8 cellular contexts compared by ENCODE assay signal in the genomic region with DNA sequence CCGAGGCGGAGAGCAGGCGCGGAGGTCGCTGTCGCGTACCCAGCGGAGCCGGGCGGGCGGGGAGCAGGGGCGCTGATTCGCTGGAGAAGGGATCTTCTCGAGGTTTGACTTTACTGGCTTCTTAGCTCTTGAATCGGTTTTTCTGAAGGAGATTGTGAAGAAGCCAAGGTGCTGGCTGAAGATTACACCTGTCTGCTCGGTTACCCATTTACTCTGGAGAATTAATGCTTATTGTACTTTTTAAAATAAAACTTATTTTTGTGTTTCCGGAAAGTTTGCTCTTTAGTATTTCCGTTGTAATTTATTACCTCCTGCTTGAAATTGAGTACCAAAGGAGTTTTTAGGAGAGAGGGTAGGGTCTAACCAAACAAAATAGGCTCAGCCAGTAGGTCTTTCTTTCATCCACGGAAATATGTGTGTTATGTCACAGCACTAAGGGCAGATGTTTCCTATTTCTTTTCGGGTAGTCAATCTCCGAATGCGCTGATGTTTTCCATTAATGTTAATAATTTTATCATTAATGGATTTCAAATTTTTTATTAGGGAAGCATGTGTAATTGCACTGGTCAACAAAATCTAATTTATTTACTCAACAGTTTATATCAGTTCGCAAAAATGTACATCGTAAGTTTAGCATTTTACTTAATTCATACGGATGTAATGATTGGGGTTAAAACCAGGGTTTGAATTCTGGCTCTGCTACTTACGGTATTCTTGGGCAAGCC. TPM values are rescaled to one million over a fixed set of nuclear protein-coding genes. Genes with fewer than 3 reads are reported as not detected.
DNase-seq lines count a peak whose midpoint lies in the region; ATAC-seq lines count a peak whose summit lies in the region.

No MANE protein-coding gene starts in this region.

- POLR2A ChIA-PET in activated CD8-positive, alpha-beta T cell treated with anti-CD3 and anti-CD28 coated beads, Interleukin-2, amount 10 ng/mL, durations not matched to agents 7 days and 5 days (lab: Charles Lee) = interaction anchor here (0.7 to 4.3 kb wide), 20 partner anchors 9 to 770 kb away, joined by 3 to 88 read pairs (median 5); partner anchors contain the start of genes BCL10, CTBS, PRKACB and RPF1

- H3K4me1 ChIP-seq in iPS DF 6.9 (ENCODE audit: control insufficient read depth, insufficient read depth, low read length) = no peaks in the 10 kb centered on the region
- H3K4me1 ChIP-seq in stomach smooth muscle (ENCODE audit: control insufficient read depth, insufficient read depth, low read length) = peaks cover 12% of the 10 kb centered on the region

- DNase-seq in activated CD4-positive, alpha-beta T cell treated with anti-CD3 and anti-CD28 coated beads, Interleukin-2, amount 10 ng/mL, durations not matched to agents 24 days and 14 days = no peak
- DNase-seq in activated CD4-positive, alpha-beta T cell treated with anti-CD3 and anti-CD28 coated beads for 48 hours = no peak
- no peak for DNase-seq in activated CD8-positive, alpha-beta T cell treated with anti-CD3 and anti-CD28 coated beads, Interleukin-2, amount 10 ng/mL, durations not matched to agents 7 days and 5 days
- DNase-seq in iPS DF 6.9 (ENCODE audit: low read depth, low spot score) (peak; percentile 25), retina (no peak), mesenteric fat pad (ENCODE audit: low spot score) (no peak)

- peaks cover 35% of the 10 kb centered on the region for H3K4me1 Mint-ChIP-seq in activated CD4-positive, alpha-beta T cell treated with anti-CD3 and anti-CD28 coated beads, Interleukin-2, amount 10 ng/mL, durations not matched to agents 24 days and 14 days
- H3K4me1 Mint-ChIP-seq in activated CD8-positive, alpha-beta T cell treated with anti-CD3 and anti-CD28 coated beads, Interleukin-2, amount 10 ng/mL, durations not matched to agents 7 days and 5 days (ENCODE audit: low read depth) = peaks cover 29% of the 10 kb centered on the region

- peak overlapping the region; percentile 99 for H3K27ac Mint-ChIP-seq in activated CD4-positive, alpha-beta T cell treated with anti-CD3 and anti-CD28 coated beads, Interleukin-2, amount 10 ng/mL, durations not matched to agents 24 days and 14 days
- peak overlapping the region; percentile 99 for H3K27ac Mint-ChIP-seq in activated CD8-positive, alpha-beta T cell treated with anti-CD3 and anti-CD28 coated beads, Interleukin-2, amount 10 ng/mL, durations not matched to agents 7 days and 5 days

- peak overlapping the region; percentile 84 to 86 for H3K9ac ChIP-seq in stomach smooth muscle (ENCODE audit: low read length in 2 of 2)

- H3K9me3 Mint-ChIP-seq in activated CD4-positive, alpha-beta T cell treated with anti-CD3 and anti-CD28 coated beads, Interleukin-2, amount 10 ng/mL, durations not matched to agents 24 days and 14 days = peaks cover 12% of the 10 kb centered on the region
- peaks cover 9% of the 10 kb centered on the region for H3K9me3 Mint-ChIP-seq in activated CD8-positive, alpha-beta T cell treated with anti-CD3 and anti-CD28 coated beads, Interleukin-2, amount 10 ng/mL, durations not matched to agents 7 days and 5 days (ENCODE audit: insufficient read depth)

- peak overlapping the region; percentile 59; the same call in 1 of the 2 replicates for H3K4me3 ChIP-seq in iPS DF 6.9 (ENCODE audit: low read length)
- peak overlapping the region; percentile 89 to 93 for H3K4me3 ChIP-seq in stomach smooth muscle (ENCODE audit: low read length in 2 of 2)

- peaks cover 29% of the 10 kb centered on the region for H3K36me3 Mint-ChIP-seq in activated CD4-positive, alpha-beta T cell treated with anti-CD3 and anti-CD28 coated beads, Interleukin-2, amount 10 ng/mL, durations not matched to agents 24 days and 14 days (ENCODE audit: low read depth)
- peaks cover 37% of the 10 kb centered on the region for H3K36me3 Mint-ChIP-seq in activated CD8-positive, alpha-beta T cell treated with anti-CD3 and anti-CD28 coated beads, Interleukin-2, amount 10 ng/mL, durations not matched to agents 7 days and 5 days (ENCODE audit: low read depth)

- no peak overlapping the region for H3K27ac ChIP-seq in iPS DF 6.9 (ENCODE audit: low read length)
- H3K27ac ChIP-seq in stomach smooth muscle (ENCODE audit: low read length) = peak overlapping the region; percentile 84

- no peaks in the 10 kb centered on the region for H3K27me3 ChIP-seq in iPS DF 6.9 (ENCODE audit: control insufficient read depth, insufficient read depth, low read length)
- H3K27me3 ChIP-seq in stomach smooth muscle (ENCODE audit: control insufficient read depth in 1 of 2, insufficient read depth in 2 of 2, low read length in 2 of 2) = no peaks in the 10 kb centered on the region

- WGBS in iPS DF 6.9 (ENCODE audit: insufficient coverage, insufficient read length) = no CpG with 5 or more reads among the region's 26 CpGs

- CTCF ChIA-PET in activated CD8-positive, alpha-beta T cell treated with anti-CD3 and anti-CD28 coated beads, Interleukin-2, amount 10 ng/mL, durations not matched to agents 7 days and 5 days (lab: Charles Lee) = interaction anchor here (0.9 to 4.4 kb wide), 10 partner anchors 25 to 366 kb away, joined by 3 to 27 read pairs (median 6); partner anchors contain the start of genes CTBS and PRKACB

- intact Hi-C loops in activated CD4-positive, alpha-beta T cell treated with anti-CD3 and anti-CD28 coated beads, Interleukin-2, amount 10 ng/mL, durations not matched to agents 24 days and 14 days (cut with micrococcal nuclease) = loop anchor here (1.0 to 5.0 kb wide), 8 partner anchors 28 to 770 kb away; partner anchors contain the start of genes BCL10, PRKACB, RPF1 and SSX2IP

- no peaks in the 10 kb centered on the region for H3K36me3 ChIP-seq in iPS DF 6.9 (ENCODE audit: control insufficient read depth, insufficient read depth, low read length)
- H3K36me3 ChIP-seq in stomach smooth muscle (ENCODE audit: control insufficient read depth in 2 of 2, insufficient read depth in 2 of 2, low read length in 2 of 2) = no peaks in the 10 kb centered on the region

- H3K4me3 Mint-ChIP-seq in activated CD4-positive, alpha-beta T cell treated with anti-CD3 and anti-CD28 coated beads, Interleukin-2, amount 10 ng/mL, durations not matched to agents 24 days and 14 days = peak overlapping the region; percentile 99
- peak overlapping the region; percentile 100 for H3K4me3 Mint-ChIP-seq in activated CD8-positive, alpha-beta T cell treated with anti-CD3 and anti-CD28 coated beads, Interleukin-2, amount 10 ng/mL, durations not matched to agents 7 days and 5 days

- H3K9me3 ChIP-seq in iPS DF 6.9 (ENCODE audit: control insufficient read depth, insufficient read depth, low read length) = no peaks in the 10 kb centered on the region
- no peaks in the 10 kb centered on the region for H3K9me3 ChIP-seq in stomach smooth muscle (ENCODE audit: control insufficient read depth in 2 of 2, low read length in 2 of 2)

- no peak for ATAC-seq in activated CD8-positive, alpha-beta T cell treated with anti-CD3 and anti-CD28 coated beads, Interleukin-2, amount 10 ng/mL, durations not matched to agents 7 days and 5 days
- no peak for ATAC-seq in GM18520 (IDR thresholded peaks at IDR 0.05; ENCODE audit: unreplicated experiment)

- no peaks in the 10 kb centered on the region for H3K27me3 Mint-ChIP-seq in activated CD4-positive, alpha-beta T cell treated with anti-CD3 and anti-CD28 coated beads, Interleukin-2, amount 10 ng/mL, durations not matched to agents 24 days and 14 days
- H3K27me3 Mint-ChIP-seq in activated CD8-positive, alpha-beta T cell treated with anti-CD3 and anti-CD28 coated beads, Interleukin-2, amount 10 ng/mL, durations not matched to agents 7 days and 5 days (ENCODE audit: low read depth) = no peaks in the 10 kb centered on the region

RNA-seq across cellular contexts. Expression of gene GNG5, which starts 0.5 kb away (rescaled TPM):
- total RNA-seq in activated CD4-positive, alpha-beta T cell treated with anti-CD3 and anti-CD28 coated beads, Interleukin-2, amount 10 ng/mL, durations not matched to agents 24 days and 14 days = 115 and 122 TPM in 2 replicates
- total RNA-seq in activated CD8-positive, alpha-beta T cell treated with anti-CD3 and anti-CD28 coated beads, Interleukin-2, amount 10 ng/mL, durations not matched to agents 7 days and 5 days = 100 to 1,000 TPM in 1 of 2 experiments, 10 to 100 TPM in 1; 99.0 to 106 TPM
- total RNA-seq in mesenteric fat pad = 84.8 TPM

RNA-seq across cellular contexts. Expression of gene SPATA1, which starts 0.7 kb away (rescaled TPM):
- 0.69 and 0.98 TPM in 2 replicates for total RNA-seq in activated CD4-positive, alpha-beta T cell treated with anti-CD3 and anti-CD28 coated beads, Interleukin-2, amount 10 ng/mL, durations not matched to agents 24 days and 14 days
- 1 to 10 TPM; 3.3 to 3.4 TPM for total RNA-seq in activated CD8-positive, alpha-beta T cell treated with anti-CD3 and anti-CD28 coated beads, Interleukin-2, amount 10 ng/mL, durations not matched to agents 7 days and 5 days
- 0.71 TPM for total RNA-seq in mesenteric fat pad

RNA-seq across cellular contexts. Expression of gene RPF1, which starts 27.8 kb away (rescaled TPM):
- 63.3 and 64.4 TPM in 2 replicates for total RNA-seq in activated CD4-positive, alpha-beta T cell treated with anti-CD3 and anti-CD28 coated beads, Interleukin-2, amount 10 ng/mL, durations not matched to agents 24 days and 14 days
- total RNA-seq in activated CD8-positive, alpha-beta T cell treated with anti-CD3 and anti-CD28 coated beads, Interleukin-2, amount 10 ng/mL, durations not matched to agents 7 days and 5 days = 10 to 100 TPM; 41.6 to 44.1 TPM
- 22.4 TPM for total RNA-seq in mesenteric fat pad
